Comparison of ENCODE assay signal across 28 cellular contexts in genomic region chr1:247833601-247834000, GRCh38. TPM values are rescaled to one million over a fixed set of nuclear protein-coding genes. Genes with fewer than 3 reads are reported as not detected.
DNase-seq lines count a peak whose midpoint lies in the region; ATAC-seq, FAIRE-seq and TF ChIP-seq lines count a peak whose summit lies in the region.
"Had no signal": no experiment of that assay in that cellular context is flagged by ENCODE, and none has a peak within 500 bp of the region (broad histone marks: within the 10 kb centered on the region; RNA-seq: fewer than 3 reads in every experiment).

No MANE protein-coding gene starts in this region.

- POLR2A ChIA-PET in HepG2 (lab: Yijun Ruan, JAX) (no interaction called here), Caco-2 (lab: Charles Lee) (no interaction called here)
- POLR2A ChIA-PET in activated CD8-positive, alpha-beta T cell treated with anti-CD3 and anti-CD28 coated beads for 36 hours (lab: Charles Lee) = no interaction called here

- WGBS in HepG2 (ENCODE audit: low lambda C conversion rate) = 4% methylated on average over 6 of the region's 6 CpGs
- 53% methylated on average over 6 of the region's 6 CpGs for WGBS in right lobe of liver (ENCODE audit: insufficient coverage, low coverage, low lambda C conversion rate, missing lambda C conversion rate)

- no peak overlapping the region for H3K27ac Mint-ChIP-seq in activated CD8-positive, alpha-beta T cell treated with anti-CD3 and anti-CD28 coated beads for 36 hours
- H3K27ac Mint-ChIP-seq in Caco-2 (ENCODE audit: unreplicated experiment) = no peak overlapping the region

- H3K27me3 ChIP-seq in HepG2 (ENCODE audit: control insufficient read depth in 1 of 2, insufficient read depth in 2 of 2, low read length in 2 of 2) (no peaks in the 10 kb centered on the region), right lobe of liver (no peaks in the 10 kb centered on the region), foreskin keratinocyte (no peaks in the 10 kb centered on the region), Caco-2 (replicated peaks; ENCODE audit: control insufficient read depth, insufficient read depth, low read length) (no peaks in the 10 kb centered on the region)
- H3K27me3 ChIP-seq: BLaER1, Peyer's patch had no signal

- no peak overlapping the region for H3K4me2 ChIP-seq in HepG2 (ENCODE audit: low read depth, low read length)
- H3K4me2 ChIP-seq: BLaER1, SK-N-SH had no signal

- no peak overlapping the region for H3K9ac ChIP-seq in HepG2 (ENCODE audit: insufficient read depth, low read depth, low read length)
- H3K9ac ChIP-seq: BLaER1, SK-N-SH had no signal

- CTCF ChIA-PET in HepG2 (lab: Yijun Ruan, JAX; ENCODE audit: low intra/inter-chr PET ratio, low total read pairs) (no interaction called here), Caco-2 (lab: Charles Lee) (no interaction called here)
- CTCF ChIA-PET in activated CD8-positive, alpha-beta T cell treated with anti-CD3 and anti-CD28 coated beads for 36 hours (lab: Charles Lee) = no interaction called here

- no peaks in the 10 kb centered on the region for H3K27me3 Mint-ChIP-seq in activated CD8-positive, alpha-beta T cell treated with anti-CD3 and anti-CD28 coated beads for 36 hours
- H3K27me3 Mint-ChIP-seq in Caco-2 (ENCODE audit: insufficient read depth, unreplicated experiment) = no peaks in the 10 kb centered on the region
- H3K27me3 Mint-ChIP-seq: CD4-positive, CD25-positive, alpha-beta regulatory T cell had no signal

- no peak for DNase-seq in HepG2 (ENCODE audit: low spot score)
- DNase-seq in right lobe of liver = no peak
- peak; percentile 37 for DNase-seq in RPMI8226
- peak; percentile 19 to 42 for DNase-seq in erythroblast (lab: John Stamatoyannopoulos, UW)
- no peak for DNase-seq in activated CD8-positive, alpha-beta T cell treated with anti-CD3 and anti-CD28 coated beads for 36 hours
- no peak for DNase-seq in pons (ENCODE audit: low spot score)
- DNase-seq in foreskin keratinocyte = no peak
- no peak for DNase-seq in Caco-2
- DNase-seq: CD4-positive, CD25-positive, alpha-beta regulatory T cell; DMS53; GOT3; Kasumi-1; NCI-H1092 treated with DMSO at 0.1 percent for 48 hours; NCI-H1436 treated with DMSO at 0.1 percent for 48 hours; NCI-H187 treated with DMSO at 0.1 percent for 48 hours; NCI-H2107; NCI-H446 treated with DMSO at 0.1 percent for 48 hours; NCI-H526; NCI-H82; Peyer's patch; SK-N-SH; SW 1271 had no signal

- no peak for TF ChIP-seq RAD21 in HepG2 (CRISPR knock-in tag; IDR thresholded peaks at IDR 0.05)

- TF ChIP-seq EP300 in HepG2 (IDR thresholded peaks at IDR 0.05; ENCODE audit: low read depth in 2 of 2, low read length in 2 of 2) (no peak), HepG2 (CRISPR knock-in tag; IDR thresholded peaks at IDR 0.05; ENCODE audit: borderline replicate concordance) (no peak)

- H3K27ac ChIP-seq in HepG2 (ENCODE audit: extremely low read length, insufficient read depth, low read length) (no peak overlapping the region), right lobe of liver (no peak overlapping the region), foreskin keratinocyte (no peak overlapping the region)
- H3K27ac ChIP-seq: 22Rv1, BLaER1, Peyer's patch had no signal

- no TSS peak for BruUV-seq in HepG2 (replicated peaks; lab: Mats Ljungman, UMichigan)
- no TSS peak for BruUV-seq in Caco-2 (replicated peaks; lab: Mats Ljungman, UMichigan)

- H3K36me3 ChIP-seq in HepG2 (replicated peaks in 1 of 2; ENCODE audit: control insufficient read depth in 1 of 2, insufficient read depth in 2 of 2, low read length in 2 of 2) = no peaks in the 10 kb centered on the region
- no peaks in the 10 kb centered on the region for H3K36me3 ChIP-seq in right lobe of liver
- H3K36me3 ChIP-seq in Caco-2 (ENCODE audit: control insufficient read depth, insufficient read depth, low read length) = no peaks in the 10 kb centered on the region
- H3K36me3 ChIP-seq: BLaER1, Peyer's patch had no signal

- no peaks in the 10 kb centered on the region for H3K9me3 Mint-ChIP-seq in activated CD8-positive, alpha-beta T cell treated with anti-CD3 and anti-CD28 coated beads for 36 hours
- H3K9me3 Mint-ChIP-seq in Caco-2 (ENCODE audit: unreplicated experiment) = peaks cover 19% of the 10 kb centered on the region

- H3K36me3 Mint-ChIP-seq in activated CD8-positive, alpha-beta T cell treated with anti-CD3 and anti-CD28 coated beads for 36 hours (ENCODE audit: low read depth) = no peaks in the 10 kb centered on the region
- peaks cover 5% of the 10 kb centered on the region for H3K36me3 Mint-ChIP-seq in Caco-2 (ENCODE audit: insufficient read depth, unreplicated experiment)
- H3K36me3 Mint-ChIP-seq: CD4-positive, CD25-positive, alpha-beta regulatory T cell had no signal

- H2AFZ ChIP-seq in HepG2 (ENCODE audit: low read length) = no peak overlapping the region

- in situ Hi-C loops in HepG2 (cut with HindIII; ENCODE audit: extremely low pct_ligation_motif_present, low pct_unique_long_range_greater_than_20kb) = no loop called here

- peak; percentile 29; the same call in 1 of the 3 replicates for ATAC-seq in HepG2
- ATAC-seq in right lobe of liver = no peak
- ATAC-seq in activated CD8-positive, alpha-beta T cell treated with anti-CD3 and anti-CD28 coated beads for 36 hours = no peak
- no peak for ATAC-seq in foreskin keratinocyte

- H3K79me2 ChIP-seq in HepG2 (ENCODE audit: insufficient read depth, low read length) = no peaks in the 10 kb centered on the region

- peaks cover under 1% of the 10 kb centered on the region; the same call in 1 of the 2 replicates for H3K9me3 ChIP-seq in HepG2 (ENCODE audit: low read length)
- H3K9me3 ChIP-seq in right lobe of liver = no peaks in the 10 kb centered on the region
- H3K9me3 ChIP-seq in Caco-2 = no peaks in the 10 kb centered on the region
- H3K9me3 ChIP-seq: BLaER1, Peyer's patch, SK-N-SH had no signal

- TF ChIP-seq CTCF in HepG2 (CRISPR knock-in tag; IDR thresholded peaks at IDR 0.05) (no peak), right lobe of liver (IDR thresholded peaks at IDR 0.05) (no peak), foreskin keratinocyte (conservative IDR thresholded peaks at IDR 0.05) (no peak), Caco-2 (IDR thresholded peaks at IDR 0.05; ENCODE audit: insufficient read depth in 1 of 2, low read depth in 1 of 2, low read length in 1 of 2, severe bottlenecking in 1 of 2, unreplicated experiment in 1 of 2) (no peak)
- TF ChIP-seq CTCF in activated CD8-positive, alpha-beta T cell treated with anti-CD3 and anti-CD28 coated beads for 36 hours (IDR thresholded peaks at IDR 0.05) = no peak

- TF ChIP-seq POLR2A in HepG2 (IDR thresholded peaks at IDR 0.05; ENCODE audit: insufficient read depth in 1 of 2, low read depth in 2 of 2, low read length in 2 of 2) (no peak), right lobe of liver (IDR thresholded peaks at IDR 0.05) (no peak), erythroblast (IDR thresholded peaks at IDR 0.05; ENCODE audit: low read length) (no peak)

- H3K4me1 Mint-ChIP-seq in activated CD8-positive, alpha-beta T cell treated with anti-CD3 and anti-CD28 coated beads for 36 hours (ENCODE audit: low read depth) = no peaks in the 10 kb centered on the region
- no peaks in the 10 kb centered on the region for H3K4me1 Mint-ChIP-seq in Caco-2 (ENCODE audit: low read depth, unreplicated experiment)
- H3K4me1 Mint-ChIP-seq: CD4-positive, CD25-positive, alpha-beta regulatory T cell had no signal

- intact Hi-C loops in HepG2 (cut with micrococcal nuclease; ENCODE audit: unreplicated experiment) (no loop called here), right lobe of liver (cut with DNase I) (no loop called here), Caco-2 (cut with micrococcal nuclease; ENCODE audit: unreplicated experiment) (no loop called here)
- intact Hi-C loops in activated CD8-positive, alpha-beta T cell treated with anti-CD3 and anti-CD28 coated beads for 36 hours (cut with micrococcal nuclease) = no loop called here

- H4K20me1 ChIP-seq in HepG2 (ENCODE audit: insufficient read depth, low read length) = no peaks in the 10 kb centered on the region
- H4K20me1 ChIP-seq: BLaER1 had no signal

- no peak overlapping the region for H3K4me3 Mint-ChIP-seq in activated CD8-positive, alpha-beta T cell treated with anti-CD3 and anti-CD28 coated beads for 36 hours
- no peak overlapping the region for H3K4me3 Mint-ChIP-seq in Caco-2 (ENCODE audit: unreplicated experiment)
- H3K4me3 Mint-ChIP-seq: CD4-positive, CD25-positive, alpha-beta regulatory T cell had no signal

- no peak for FAIRE-seq in HepG2 (lab: Jason Lieb, UNC)
- FAIRE-seq: G401.6 had no signal

- H3K4me3 ChIP-seq in HepG2 (replicated peaks in 1 of 3; ENCODE audit: insufficient read depth in 1 of 3, low read depth in 2 of 3, low read length in 3 of 3) = no peak overlapping the region
- no peak overlapping the region for H3K4me3 ChIP-seq in right lobe of liver
- no peak overlapping the region for H3K4me3 ChIP-seq in Caco-2 (ENCODE audit: low read depth, low read length)
- H3K4me3 ChIP-seq: BLaER1, Peyer's patch had no signal

- no peaks in the 10 kb centered on the region for H3K4me1 ChIP-seq in HepG2 (ENCODE audit: insufficient read depth, low read length)
- no peaks in the 10 kb centered on the region for H3K4me1 ChIP-seq in right lobe of liver
- no peaks in the 10 kb centered on the region for H3K4me1 ChIP-seq in foreskin keratinocyte
- no peaks in the 10 kb centered on the region for H3K4me1 ChIP-seq in Caco-2
- H3K4me1 ChIP-seq: BLaER1, Peyer's patch had no signal

RNA-seq across cellular contexts. Expression of gene OR11L1, which starts 8.1 kb away (rescaled TPM):
- not detected in 2 replicates for total RNA-seq in HepG2 (2016; rRNA removed; fragmentation: Illumina TruSeq; extraction: Trizol)
- total RNA-seq in HepG2 (2016; cell fraction: cytosol; rRNA removed; fragmentation: Illumina TruSeq; extraction: Trizol; ENCODE audit: low read depth) = not detected in 2 replicates
- total RNA-seq in HepG2 (2016; cell fraction: insoluble cytoplasmic fraction; rRNA removed; fragmentation: Illumina TruSeq; extraction: Trizol) = not detected in 2 replicates
- total RNA-seq in HepG2 (2016; cell fraction: membrane; rRNA removed; fragmentation: Illumina TruSeq; extraction: Trizol) = not detected in 2 replicates
- not detected in 2 replicates for total RNA-seq in HepG2 (2016; cell fraction: nucleus; rRNA removed; fragmentation: Illumina TruSeq; extraction: Trizol)
- polyA plus RNA-seq in HepG2 (2011; rRNA removed) = not detected in 2 replicates
- not detected in 2 replicates for polyA plus RNA-seq in HepG2 (2011; cell fraction: cytosol; rRNA removed)
- polyA plus RNA-seq in HepG2 (2011; cell fraction: nucleus; rRNA removed) = not detected in 2 replicates
- polyA plus RNA-seq in HepG2 (2012) = not detected in 2 replicates
- polyA plus RNA-seq in HepG2 (2016; cell fraction: cytosol; fragmentation: Illumina TruSeq; extraction: Trizol; ENCODE audit: low read depth) = not detected in 2 replicates
- not detected in 2 replicates for polyA plus RNA-seq in HepG2 (2016; cell fraction: insoluble cytoplasmic fraction; fragmentation: Illumina TruSeq; extraction: Trizol; ENCODE audit: low read depth)
- not detected in 2 replicates for polyA plus RNA-seq in HepG2 (2016; cell fraction: membrane; fragmentation: Illumina TruSeq; extraction: Trizol; ENCODE audit: low read depth)
- polyA plus RNA-seq in HepG2 (2016; cell fraction: nucleus; fragmentation: Illumina TruSeq; extraction: Trizol; ENCODE audit: insufficient read depth, low read depth) = not detected in 2 replicates
- not detected in 2 replicates for polyA minus RNA-seq in HepG2 (2011; rRNA and poly(A)+ RNA removed; ENCODE audit: low replicate concordance)
- polyA minus RNA-seq in HepG2 (2011; cell fraction: cytosol; rRNA and poly(A)+ RNA removed) = not detected in 2 replicates
- polyA minus RNA-seq in HepG2 (2011; cell fraction: nucleus; rRNA and poly(A)+ RNA removed) = not detected in 2 replicates
- total RNA-seq in right lobe of liver = not detected
- total RNA-seq in activated CD8-positive, alpha-beta T cell treated with anti-CD3 and anti-CD28 coated beads for 36 hours = not detected
- not detected in 2 replicates for total RNA-seq in foreskin keratinocyte
- not detected in 2 replicates for polyA plus RNA-seq in foreskin keratinocyte
- total RNA-seq in Caco-2 (2022) = not detected in 2 replicates
- total RNA-seq: CD4-positive, CD25-positive, alpha-beta regulatory T cell; HT-29; M059J; OCI-LY7; Peyer's patch had no signal
- polyA plus RNA-seq: CD4-positive, CD25-positive, alpha-beta regulatory T cell; SK-N-SH had no signal

RNA-seq across cellular contexts. Expression of gene OR14A16, which starts 9.7 kb away (rescaled TPM):
- total RNA-seq in HepG2 (2016; rRNA removed; fragmentation: Illumina TruSeq; extraction: Trizol) (not detected in 2 replicates), right lobe of liver (not detected), foreskin keratinocyte (not detected in 2 replicates), Caco-2 (2022) (not detected in 2 replicates)
- not detected in 2 replicates for total RNA-seq in HepG2 (2016; cell fraction: cytosol; rRNA removed; fragmentation: Illumina TruSeq; extraction: Trizol; ENCODE audit: low read depth)
- not detected in 2 replicates for total RNA-seq in HepG2 (2016; cell fraction: insoluble cytoplasmic fraction; rRNA removed; fragmentation: Illumina TruSeq; extraction: Trizol)
- not detected in 2 replicates for total RNA-seq in HepG2 (2016; cell fraction: membrane; rRNA removed; fragmentation: Illumina TruSeq; extraction: Trizol)
- not detected in 2 replicates for total RNA-seq in HepG2 (2016; cell fraction: nucleus; rRNA removed; fragmentation: Illumina TruSeq; extraction: Trizol)
- polyA plus RNA-seq in HepG2 (2011; rRNA removed) (not detected in 2 replicates), foreskin keratinocyte (not detected in 2 replicates)
- polyA plus RNA-seq in HepG2 (2011; cell fraction: cytosol; rRNA removed) = not detected in 2 replicates
- not detected in 2 replicates for polyA plus RNA-seq in HepG2 (2011; cell fraction: nucleus; rRNA removed)
- polyA plus RNA-seq in HepG2 (2012) = not detected in 2 replicates
- polyA plus RNA-seq in HepG2 (2016; cell fraction: cytosol; fragmentation: Illumina TruSeq; extraction: Trizol; ENCODE audit: low read depth) = not detected in 2 replicates
- not detected in 2 replicates for polyA plus RNA-seq in HepG2 (2016; cell fraction: insoluble cytoplasmic fraction; fragmentation: Illumina TruSeq; extraction: Trizol; ENCODE audit: low read depth)
- polyA plus RNA-seq in HepG2 (2016; cell fraction: membrane; fragmentation: Illumina TruSeq; extraction: Trizol; ENCODE audit: low read depth) = not detected in 2 replicates
- not detected in 2 replicates for polyA plus RNA-seq in HepG2 (2016; cell fraction: nucleus; fragmentation: Illumina TruSeq; extraction: Trizol; ENCODE audit: insufficient read depth, low read depth)
- polyA minus RNA-seq in HepG2 (2011; rRNA and poly(A)+ RNA removed; ENCODE audit: low replicate concordance) = not detected in 2 replicates
- polyA minus RNA-seq in HepG2 (2011; cell fraction: cytosol; rRNA and poly(A)+ RNA removed) = not detected in 2 replicates
- polyA minus RNA-seq in HepG2 (2011; cell fraction: nucleus; rRNA and poly(A)+ RNA removed) = not detected in 2 replicates
- total RNA-seq in activated CD8-positive, alpha-beta T cell treated with anti-CD3 and anti-CD28 coated beads for 36 hours = not detected
- total RNA-seq: CD4-positive, CD25-positive, alpha-beta regulatory T cell; HT-29; M059J; OCI-LY7; Peyer's patch had no signal
- polyA plus RNA-seq: CD4-positive, CD25-positive, alpha-beta regulatory T cell; SK-N-SH had no signal

RNA-seq across cellular contexts. Expression of gene TRIM58, which starts 23.4 kb away (rescaled TPM):
- total RNA-seq in HepG2 (2016; rRNA removed; fragmentation: Illumina TruSeq; extraction: Trizol) = not detected in 2 replicates
- total RNA-seq in HepG2 (2016; cell fraction: cytosol; rRNA removed; fragmentation: Illumina TruSeq; extraction: Trizol; ENCODE audit: low read depth) = not detected in 2 replicates
- not detected in 2 replicates for total RNA-seq in HepG2 (2016; cell fraction: insoluble cytoplasmic fraction; rRNA removed; fragmentation: Illumina TruSeq; extraction: Trizol)
- not detected in 2 replicates for total RNA-seq in HepG2 (2016; cell fraction: membrane; rRNA removed; fragmentation: Illumina TruSeq; extraction: Trizol)
- not detected in 2 replicates for total RNA-seq in HepG2 (2016; cell fraction: nucleus; rRNA removed; fragmentation: Illumina TruSeq; extraction: Trizol)
- not detected in 2 replicates for polyA plus RNA-seq in HepG2 (2011; rRNA removed)
- polyA plus RNA-seq in HepG2 (2011; cell fraction: cytosol; rRNA removed) = not detected in 2 replicates
- not detected in 2 replicates for polyA plus RNA-seq in HepG2 (2011; cell fraction: nucleus; rRNA removed)
- polyA plus RNA-seq in HepG2 (2012) = not detected in 2 replicates
- not detected in 2 replicates for polyA plus RNA-seq in HepG2 (2016; cell fraction: cytosol; fragmentation: Illumina TruSeq; extraction: Trizol; ENCODE audit: low read depth)
- polyA plus RNA-seq in HepG2 (2016; cell fraction: insoluble cytoplasmic fraction; fragmentation: Illumina TruSeq; extraction: Trizol; ENCODE audit: low read depth) = not detected in 2 replicates
- polyA plus RNA-seq in HepG2 (2016; cell fraction: membrane; fragmentation: Illumina TruSeq; extraction: Trizol; ENCODE audit: low read depth) = not detected in 2 replicates
- not detected in 2 replicates for polyA plus RNA-seq in HepG2 (2016; cell fraction: nucleus; fragmentation: Illumina TruSeq; extraction: Trizol; ENCODE audit: insufficient read depth, low read depth)
- polyA minus RNA-seq in HepG2 (2011; rRNA and poly(A)+ RNA removed; ENCODE audit: low replicate concordance) = not detected in 2 replicates
- polyA minus RNA-seq in HepG2 (2011; cell fraction: cytosol; rRNA and poly(A)+ RNA removed) = not detected in 2 replicates
- not detected in 2 replicates for polyA minus RNA-seq in HepG2 (2011; cell fraction: nucleus; rRNA and poly(A)+ RNA removed)
- 1 to 10 TPM in 3 of 6 experiments, under 1 TPM in 2, not detected in 1; 0.29 to 5.5 (median 2.1) TPM for total RNA-seq in right lobe of liver
- total RNA-seq in activated CD8-positive, alpha-beta T cell treated with anti-CD3 and anti-CD28 coated beads for 36 hours = under 1 TPM in 1 of 2 experiments, not detected in 1; 0.11 TPM
- not detected in 2 replicates for total RNA-seq in foreskin keratinocyte
- not detected in 2 replicates for polyA plus RNA-seq in foreskin keratinocyte
- total RNA-seq in Caco-2 (2022) = not detected in 2 replicates
- total RNA-seq: HT-29, M059J, OCI-LY7 had no signal

Comparison
In these comparisons a context has a peak if more than half of its experiments do, and no peak if none do; other contexts are left out.
1. DNase-seq: peak in RPMI8226 (single experiment) and erythroblast (2 of 2); none in HepG2 (single experiment), right lobe of liver (0 of 3), activated CD8-positive, alpha-beta T cell treated with anti-CD3 and anti-CD28 coated beads for 36 hours (single experiment), pons (single experiment), foreskin keratinocyte (0 of 2) and Caco-2 (0 of 2).